Comparison of ENCODE assay signal across 20 cellular contexts in the genomic region with DNA sequence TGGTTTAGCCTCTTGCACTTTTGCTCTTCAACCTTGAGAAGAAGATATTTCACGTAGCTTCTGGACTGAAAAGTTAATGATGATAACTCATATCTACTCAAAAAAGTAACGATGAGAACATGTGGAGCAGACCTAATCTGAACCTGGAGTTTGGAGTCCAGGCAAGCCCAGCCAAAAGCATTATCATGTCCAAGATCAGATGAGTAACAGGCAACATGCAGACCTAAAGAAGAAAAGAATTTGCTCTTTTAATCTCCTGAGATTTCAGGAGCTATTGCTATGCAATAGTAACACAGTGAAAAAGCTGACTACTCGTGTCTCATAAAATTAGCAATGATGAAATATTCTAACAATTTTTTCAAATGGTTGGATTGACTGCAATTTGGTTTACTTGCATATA. TPM values are rescaled to one million over a fixed set of nuclear protein-coding genes. Genes with fewer than 3 reads are reported as not detected.
DNase-seq lines count a peak whose midpoint lies in the region; ATAC-seq and TF ChIP-seq lines count a peak whose summit lies in the region.
"Had no signal": no experiment of that assay in that cellular context is flagged by ENCODE, and none has a peak within 500 bp of the region (broad histone marks: within the 10 kb centered on the region; RNA-seq: fewer than 3 reads in every experiment).

No MANE protein-coding gene starts in this region.

- no peaks in the 10 kb centered on the region for H3K36me3 ChIP-seq in mammary epithelial cell (ENCODE audit: insufficient read depth, low read length)
- no peaks in the 10 kb centered on the region for H3K36me3 ChIP-seq in breast epithelium
- H3K36me3 ChIP-seq: HAP-1 had no signal

- ATAC-seq in foreskin keratinocyte, result peak; percentile 39
- no peak for ATAC-seq in GM21367 (IDR thresholded peaks at IDR 0.05; ENCODE audit: unreplicated experiment)
- no peak for ATAC-seq in GM18909 (IDR thresholded peaks at IDR 0.05; ENCODE audit: poor library complexity, unreplicated experiment)

- H3K9me3 ChIP-seq in mammary epithelial cell (replicated peaks; ENCODE audit: insufficient read depth, low read length), result no peaks in the 10 kb centered on the region
- H3K9me3 ChIP-seq in breast epithelium, result no peaks in the 10 kb centered on the region
- H3K9me3 ChIP-seq: Caco-2 had no signal

- peak; percentile 53 for DNase-seq in mammary epithelial cell
- no peak for DNase-seq in breast epithelium (ENCODE audit: low spot score in 2 of 2)
- peak; percentile 6 for DNase-seq in amniotic epithelial cell (ENCODE audit: low read depth)
- peak; percentile 29 to 67 for DNase-seq in foreskin keratinocyte
- DNase-seq in T1000 (lab: John Stamatoyannopoulos, UW), result no peak
- no peak for DNase-seq in NCI-H2196 (lab: John Stamatoyannopoulos, UW; ENCODE audit: unreplicated experiment)
- DNase-seq: Caco-2; CD8-positive, alpha-beta memory T cell; DND-41; GF-D8 had no signal

- no peak overlapping the region for H2AFZ ChIP-seq in mammary epithelial cell (ENCODE audit: low read depth, low read length)

- CTCF ChIA-PET in mammary epithelial cell (lab: Charles Lee; ENCODE audit: low non-redundant PET), result no interaction called here

- 58% methylated on average over 3 of the region's 3 CpGs for WGBS in mammary epithelial cell (ENCODE audit: low coverage, missing lambda C conversion rate)

- H3K4me3 ChIP-seq in mammary epithelial cell (replicated peaks in 1 of 3; ENCODE audit: insufficient read depth in 1 of 3, low read depth in 2 of 3, low read length in 3 of 3) (no peak overlapping the region), breast epithelium (no peak overlapping the region)
- H3K4me3 ChIP-seq: HAP-1 had no signal

- TF ChIP-seq CTCF in mammary epithelial cell (conservative IDR thresholded peaks at IDR 0.05 in 1 of 2, IDR thresholded peaks at IDR 0.05 in 1 of 2; ENCODE audit: extremely low read depth in 1 of 2, insufficient read depth in 1 of 2, low read depth in 1 of 2, low read length in 2 of 2) (no peak), breast epithelium (IDR thresholded peaks at IDR 0.05) (no peak), foreskin keratinocyte (conservative IDR thresholded peaks at IDR 0.05) (no peak)

- H3K27me3 ChIP-seq in mammary epithelial cell (ENCODE audit: insufficient read depth, low read length) (no peaks in the 10 kb centered on the region), breast epithelium (no peaks in the 10 kb centered on the region), foreskin keratinocyte (no peaks in the 10 kb centered on the region)

- H3K4me1 ChIP-seq in mammary epithelial cell (ENCODE audit: insufficient read depth, low read length) (no peaks in the 10 kb centered on the region), breast epithelium (no peaks in the 10 kb centered on the region), foreskin keratinocyte (peaks cover 9% of the 10 kb centered on the region)
- H3K4me1 ChIP-seq: Caco-2, HAP-1 had no signal

- H3K79me2 ChIP-seq in mammary epithelial cell (ENCODE audit: insufficient read depth, low read length), result no peaks in the 10 kb centered on the region

- H4K20me1 ChIP-seq in mammary epithelial cell (ENCODE audit: insufficient read depth, low read length), result no peaks in the 10 kb centered on the region

- intact Hi-C loops in mammary epithelial cell (cut with micrococcal nuclease) (no loop called here), breast epithelium (cut with DNase I; ENCODE audit: low total_unique reads) (no loop called here)

- H3K4me2 ChIP-seq in mammary epithelial cell (ENCODE audit: insufficient read depth, low read depth, low read length), result no peak overlapping the region

- dilution Hi-C loops in mammary epithelial cell (cut with HindIII; ENCODE audit: low sequenced_read_pairs), result no loop called here

- no TSS peak for BruUV-seq in mammary epithelial cell (replicated peaks; lab: Mats Ljungman, UMichigan)

- in situ Hi-C loops in mammary epithelial cell (cut with MboI; ENCODE audit: low sequenced_read_pairs in 2 of 2), result no loop called here

- no peak for TF ChIP-seq POLR2A in breast epithelium (IDR thresholded peaks at IDR 0.05)

- no peak overlapping the region for H3K9ac ChIP-seq in mammary epithelial cell (ENCODE audit: insufficient read depth, low read length)

- no peak overlapping the region for H3K27ac ChIP-seq in mammary epithelial cell (ENCODE audit: insufficient read depth, low read depth, low read length)
- no peak overlapping the region for H3K27ac ChIP-seq in breast epithelium
- no peak overlapping the region for H3K27ac ChIP-seq in foreskin keratinocyte
- H3K27ac ChIP-seq: 22Rv1 had no signal

RNA-seq across cellular contexts. Expression of a gene that starts 21.8 kb away (rescaled TPM):
- 10 to 100 TPM; 92.5 to 99.0 TPM for total RNA-seq in mammary epithelial cell
- 74.7 TPM for polyA plus RNA-seq in mammary epithelial cell
- polyA minus RNA-seq in mammary epithelial cell, result 26.8 TPM
- 100 to 1,000 TPM in 2 of 3 donors, 10 to 100 TPM in 1; 70.9 to 175 (median 131) TPM for total RNA-seq in breast epithelium
- 125 and 127 TPM in 2 replicates for total RNA-seq in foreskin keratinocyte
- polyA plus RNA-seq in foreskin keratinocyte, result 118 and 144 TPM in 2 replicates

RNA-seq across cellular contexts. Expression of a gene that starts 56.8 kb away (rescaled TPM):
- total RNA-seq in mammary epithelial cell (under 1 TPM in 1 of 2 donors, not detected in 1; under 0.01 TPM), breast epithelium (10 to 100 TPM in 2 of 3 donors, not detected in 1; 56.9 to 62.9 TPM), foreskin keratinocyte (not detected in 2 replicates)
- polyA plus RNA-seq in mammary epithelial cell (not detected), foreskin keratinocyte (not detected in 2 replicates)
- not detected for polyA minus RNA-seq in mammary epithelial cell
- total RNA-seq: A673; CD8-positive, alpha-beta memory T cell; H1; HT1080 had no signal
- polyA plus RNA-seq: BJ; CD14-positive monocyte; CD8-positive, alpha-beta memory T cell; H1; IgD-negative memory B cell had no signal

Comparison
In these comparisons a context has a peak if more than half of its experiments do, and no peak if none do; other contexts are left out.
1. DNase-seq: peak in mammary epithelial cell (single experiment), amniotic epithelial cell (single experiment) and foreskin keratinocyte (2 of 2); none in breast epithelium (0 of 2), T1000 (single experiment) and NCI-H2196 (single experiment).